Comparison of ENCODE assay signal across 22 cellular contexts in genomic region chr10:74760042-74760979, GRCh38.
"Had no signal": no experiment of that assay in that cellular context is flagged by ENCODE, and none has a peak within 500 bp of the region (broad histone marks: within the 10 kb centered on the region; RNA-seq: fewer than 3 reads in every experiment).

No MANE protein-coding gene starts in this region.

- H3K9me2 ChIP-seq: SK-N-SH had no signal

- H3K4me2 ChIP-seq: SK-N-SH had no signal

- H3K27me3 ChIP-seq: cardiac muscle cell, SJCRH30 had no signal

- DNase-seq: activated CD4-positive, alpha-beta memory T cell treated with anti-CD3 and anti-CD28 coated beads for 36 hours; activated CD4-positive, alpha-beta T cell treated with anti-CD3 and anti-CD28 coated beads, Interleukin-2, amount 10 ng/mL, durations not matched to agents 7 days and 5 days; activated CD4-positive, CD25-positive, alpha-beta regulatory T cell; activated CD8-positive, alpha-beta memory T cell treated with anti-CD3 and anti-CD28 coated beads for 24 hours; activated effector memory CD4-positive, alpha-beta T cell treated with anti-CD3 and anti-CD28 coated beads, Interleukin-2, amount 50 U/mL, for 16 hours; activated naive CD4-positive, alpha-beta T cell treated with Interleukin-2 at 50 U/mL for 16 hours; activated T-cell treated with anti-CD3 and anti-CD28 coated beads, Interleukin-2, amount 50 U/mL, for 4 hours; amygdala; NCI-H146; NCI-H187 treated with DMSO at 0.1 percent for 48 hours; NCI-H2081 treated with DMSO at 0.1 percent for 48 hours; NCI-H446; NCI-H524 treated with DMSO at 0.1 percent for 48 hours; NCI-H774; Right ventricle myocardium superior; SJCRH30; SK-N-SH; T-helper 1 cell had no signal

- H3K9ac ChIP-seq: SK-N-SH had no signal

- H3K27ac ChIP-seq: cardiac muscle cell, RWPE1, SJCRH30, VCaP had no signal

- H3K4me1 ChIP-seq: SJCRH30 had no signal

- ATAC-seq: activated T-cell treated with anti-CD3 and anti-CD28 coated beads, Interleukin-2, amount 50 U/mL, for 4 hours; Panc1 had no signal

- H3K4me3 ChIP-seq: cardiac muscle cell, SJCRH30 had no signal

- H3K9me3 ChIP-seq: SJCRH30, SK-N-SH had no signal

- H3K36me3 ChIP-seq: cardiac muscle cell, SJCRH30 had no signal
